ENCODE assay signal across 10 cellular contexts in the genomic region with DNA sequence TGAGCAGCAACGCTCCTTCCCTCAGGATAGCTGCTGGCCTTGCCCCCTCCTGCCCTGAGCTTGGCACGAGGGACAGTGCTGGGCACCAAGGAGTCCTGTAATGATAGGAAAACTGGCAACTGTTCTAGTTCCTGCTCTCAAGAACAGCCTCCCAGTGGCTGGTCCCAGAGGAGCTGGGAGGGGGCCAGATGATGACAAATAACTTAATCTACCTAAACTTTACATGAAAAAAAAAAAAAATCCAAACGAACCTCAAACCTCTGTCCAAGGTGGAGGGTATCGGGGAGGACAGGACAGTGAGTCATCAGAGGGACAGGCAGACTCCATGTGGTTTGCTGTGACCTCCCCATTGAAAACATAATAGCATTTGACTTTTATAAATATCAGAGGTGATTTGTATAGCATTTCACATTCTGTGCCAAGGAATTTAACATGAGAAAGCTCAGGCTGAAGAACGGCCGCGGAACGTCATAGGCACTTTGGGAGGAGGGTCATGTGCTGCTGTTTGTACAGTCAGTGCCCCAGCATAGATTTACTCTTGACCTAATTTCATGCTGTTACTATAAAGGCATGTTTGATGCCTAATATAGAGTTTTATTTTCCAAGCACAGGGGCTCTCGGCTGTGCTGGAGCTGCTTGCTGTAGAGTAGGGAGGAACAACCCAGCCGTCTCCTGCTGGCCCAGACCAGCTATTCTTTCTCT.
DNase-seq lines count a peak whose midpoint lies in the region; ATAC-seq, FAIRE-seq and TF ChIP-seq lines count a peak whose summit lies in the region.
"Had no signal": no experiment of that assay in that cellular context is flagged by ENCODE, and none has a peak within 500 bp of the region (broad histone marks: within the 10 kb centered on the region; RNA-seq: fewer than 3 reads in every experiment).

No MANE protein-coding gene starts in this region.

- no peak for FAIRE-seq in astrocyte (lab: Jason Lieb, UNC)

- peak overlapping the region; percentile 45 for H3K4me2 ChIP-seq in astrocyte (ENCODE audit: low read length)

- H3K79me2 ChIP-seq in astrocyte (ENCODE audit: insufficient read depth, low read length): no peaks in the 10 kb centered on the region

- H3K4me1 ChIP-seq in astrocyte (ENCODE audit: insufficient read depth, low read length) (peaks cover 8% of the 10 kb centered on the region), heart right ventricle (peaks cover 57 to 100% (median 96%) of the 10 kb centered on the region in 9 donors)
- H3K4me1 ChIP-seq: SJCRH30 had no signal

- DNase-seq in DMS79 (lab: John Stamatoyannopoulos, UW) (peak; percentile 10), astrocyte (ENCODE audit: low read depth) (peak; percentile 75), heart right ventricle (peak; percentile 70 to 80), renal cortical epithelial cell (ENCODE audit: low read depth) (peak; percentile 81), NCI-H226 (no peak), NCI-H524 treated with DMSO at 0.1 percent for 48 hours (lab: John Stamatoyannopoulos, UW) (no peak), GOT3 (lab: John Stamatoyannopoulos, UW) (no peak)

- 13 to 18% methylated on average over 10 of the region's 10 CpGs for WGBS in heart right ventricle, 2 donors

- H3K4me3 ChIP-seq in astrocyte (ENCODE audit: insufficient read depth, low read depth, low read length): no peak overlapping the region
- H3K4me3 ChIP-seq in heart right ventricle: peak overlapping the region in 2 of 10 donors; percentile 5 to 23
- H3K4me3 ChIP-seq: SJCRH30 had no signal

- TF ChIP-seq CTCF in astrocyte (IDR thresholded peaks at IDR 0.05; ENCODE audit: insufficient read depth, low read depth, low read length) (no peak), heart right ventricle (IDR thresholded peaks at IDR 0.05) (no peak)

- no peak overlapping the region for H3K9ac ChIP-seq in astrocyte (ENCODE audit: low read length)

- ATAC-seq in heart right ventricle (peak; percentile 81 to 92 (median 86)), HG02981 (IDR thresholded peaks at IDR 0.05; ENCODE audit: unreplicated experiment) (no peak)

- H3K9me3 ChIP-seq in astrocyte (ENCODE audit: insufficient read depth, low read depth, low read length): no peaks in the 10 kb centered on the region
- no peaks in the 10 kb centered on the region for H3K9me3 ChIP-seq in heart right ventricle
- H3K9me3 ChIP-seq: SJCRH30 had no signal

- no peaks in the 10 kb centered on the region for H4K20me1 ChIP-seq in astrocyte (ENCODE audit: insufficient read depth, low read length)

- H3K27ac Mint-ChIP-seq in astrocyte (ENCODE audit: unreplicated experiment): no peak overlapping the region
- H3K27ac Mint-ChIP-seq: dendritic cell treated with granulocyte-macrophage colony-stimulating factor and Interleukin-4, amounts not matched to agents 40 ng/mL and 50 ng/mL, for 4 days had no signal

- H3K27ac ChIP-seq in astrocyte (ENCODE audit: low read depth, low read length) (no peak overlapping the region), heart right ventricle (peak overlapping the region; percentile 83 to 96 (median 88))
- H3K27ac ChIP-seq: SJCRH30 had no signal

- H3K27me3 ChIP-seq in astrocyte (ENCODE audit: insufficient read depth, low read length) (peaks cover 4% of the 10 kb centered on the region), heart right ventricle (no peaks in the 10 kb centered on the region)
- H3K27me3 ChIP-seq: SJCRH30 had no signal

- peaks cover 9% of the 10 kb centered on the region for H3K4me1 Mint-ChIP-seq in astrocyte (ENCODE audit: low read depth, unreplicated experiment)

- peaks cover 23% of the 10 kb centered on the region for H3K27me3 Mint-ChIP-seq in astrocyte (ENCODE audit: low read depth, unreplicated experiment)
- H3K27me3 Mint-ChIP-seq: dendritic cell treated with granulocyte-macrophage colony-stimulating factor and Interleukin-4, amounts not matched to agents 40 ng/mL and 50 ng/mL, for 4 days had no signal

- no peak overlapping the region for H3K4me3 Mint-ChIP-seq in astrocyte (ENCODE audit: unreplicated experiment)
- H3K4me3 Mint-ChIP-seq: dendritic cell treated with granulocyte-macrophage colony-stimulating factor and Interleukin-4, amounts not matched to agents 40 ng/mL and 50 ng/mL, for 4 days had no signal

- H3K9me3 Mint-ChIP-seq in astrocyte (ENCODE audit: unreplicated experiment): no peaks in the 10 kb centered on the region
- H3K9me3 Mint-ChIP-seq: dendritic cell treated with granulocyte-macrophage colony-stimulating factor and Interleukin-4, amounts not matched to agents 40 ng/mL and 50 ng/mL, for 4 days had no signal

- no peak overlapping the region for H2AFZ ChIP-seq in astrocyte (ENCODE audit: low read depth, low read length)

- intact Hi-C loops in heart right ventricle (cut with DNase I): loop anchor here in 5 of 10 donors (2.0 to 10.0 kb wide), 5 partner anchors 15 to 323 kb away; a partner anchor contains a TSS

- no peaks in the 10 kb centered on the region for H3K36me3 ChIP-seq in astrocyte (ENCODE audit: insufficient read depth, low read length)
- H3K36me3 ChIP-seq in heart right ventricle: no peaks in the 10 kb centered on the region
- H3K36me3 ChIP-seq: SJCRH30 had no signal

- H3K36me3 Mint-ChIP-seq in astrocyte (ENCODE audit: low read depth, unreplicated experiment): peaks cover 3% of the 10 kb centered on the region

Comparison
In these comparisons a context has a peak if more than half of its experiments do, and no peak if none do; other contexts are left out.
1. DNase-seq: peak in DMS79 (single experiment), astrocyte (single experiment), heart right ventricle (2 of 2) and renal cortical epithelial cell (single experiment); none in NCI-H226 (single experiment), NCI-H524 treated with DMSO at 0.1 percent for 48 hours (single experiment) and GOT3 (single experiment).